8 cellular contexts compared by ENCODE assay signal in genomic region chr1:181135462-181135781, GRCh38. TPM values are rescaled to one million over a fixed set of nuclear protein-coding genes. Genes with fewer than 3 reads are reported as not detected.
DNase-seq lines count a peak whose midpoint lies in the region; ATAC-seq lines count a peak whose summit lies in the region.

No MANE protein-coding gene starts in this region.

- H2BK120ac ChIP-seq in neuronal stem cell (ENCODE audit: low read depth, low read length), result no peak overlapping the region

- H2BK5ac ChIP-seq in neuronal stem cell (ENCODE audit: low read length), result peak overlapping the region; percentile 97

- H3K14ac ChIP-seq in neuronal stem cell (ENCODE audit: low read length), result no peak overlapping the region

- no peak overlapping the region for H3K23ac ChIP-seq in neuronal stem cell (ENCODE audit: low read depth, low read length, poor library complexity)

- H3K27me3 ChIP-seq in neuronal stem cell (ENCODE audit: control insufficient read depth in 3 of 3, insufficient read depth in 3 of 3, low read depth in 1 of 3, low read length in 3 of 3), result peaks cover 0 to 3% (median 0%) of the 10 kb centered on the region in 3 experiments

- H3K4ac ChIP-seq in neuronal stem cell (ENCODE audit: low read length), result no peak overlapping the region

- H4K8ac ChIP-seq in neuronal stem cell (ENCODE audit: low read depth, low read length), result no peak overlapping the region

- no peaks in the 10 kb centered on the region for H3K79me1 ChIP-seq in neuronal stem cell (ENCODE audit: low read depth, low read length)

- H3K4me2 ChIP-seq in neuronal stem cell (ENCODE audit: insufficient read depth, low read length, poor library complexity, severe bottlenecking), result no peak overlapping the region

- H3K4me1 ChIP-seq in neuronal stem cell (ENCODE audit: control insufficient read depth in 2 of 2, insufficient read depth in 1 of 2, low read depth in 1 of 2, low read length in 2 of 2), result peaks cover 22 to 27% of the 10 kb centered on the region in 2 donors

- no peak overlapping the region for H4K91ac ChIP-seq in neuronal stem cell (ENCODE audit: low read depth, low read length, poor library complexity)

- no peaks in the 10 kb centered on the region for H3K36me3 ChIP-seq in neuronal stem cell (replicated peaks in 1 of 2; ENCODE audit: control insufficient read depth in 2 of 2, insufficient read depth in 2 of 2, low read length in 2 of 2)

- no peak overlapping the region for H3K9ac ChIP-seq in neuronal stem cell (ENCODE audit: low read depth, low read length, poor library complexity)

- H2AFZ ChIP-seq in neuronal stem cell (ENCODE audit: low read length), result peak overlapping the region; percentile 46

- no peak overlapping the region for H2AK5ac ChIP-seq in neuronal stem cell (ENCODE audit: low read depth, low read length)

- DNase-seq in stimulated activated CD4-positive, alpha-beta T cell treated with anti-CD3 and anti-CD28 coated beads, Interleukin-1b, Interleukin-23, amount 100 ng/mL, for 48 hours, result peak; percentile 20
- no peak for DNase-seq in stimulated activated CD4-positive, alpha-beta T cell treated with anti-CD3 and anti-CD28 coated beads, Interleukin-2, amount 100 ng/mL, for 24 hours
- DNase-seq in RPMI7951 (ENCODE audit: low read depth) (peak; percentile 20), dermis blood vessel endothelial cell (peak; percentile 58), neuronal stem cell (ENCODE audit: low spot score) (no peak)

- WGBS in neuronal stem cell (ENCODE audit: extremely low coverage in 2 of 2, insufficient read length in 2 of 2, insufficient replicate concordance in 1 of 2), 2 donors, result no CpG with 5 or more reads among the region's 2 CpGs

- ATAC-seq in HG03354 (IDR thresholded peaks at IDR 0.05; ENCODE audit: poor library complexity, severe bottlenecking, unreplicated experiment) (no peak), GM21360 (IDR thresholded peaks at IDR 0.05; ENCODE audit: unreplicated experiment) (no peak), GM21423 (IDR thresholded peaks at IDR 0.05; ENCODE audit: unreplicated experiment) (no peak)

- no peak overlapping the region for H2BK12ac ChIP-seq in neuronal stem cell (ENCODE audit: low read length)

- H2BK15ac ChIP-seq in neuronal stem cell (ENCODE audit: low read length), result no peak overlapping the region

- no peak overlapping the region for H3K4me3 ChIP-seq in neuronal stem cell (ENCODE audit: low read length in 2 of 2)

- no peak overlapping the region for H3K18ac ChIP-seq in neuronal stem cell (ENCODE audit: low read length)

- no peaks in the 10 kb centered on the region for H3K9me3 ChIP-seq in neuronal stem cell (replicated peaks in 1 of 2; ENCODE audit: control insufficient read depth in 2 of 2, insufficient read depth in 1 of 2, low read depth in 1 of 2, low read length in 2 of 2)

- no peak overlapping the region for H3K27ac ChIP-seq in neuronal stem cell (replicated peaks; ENCODE audit: low read length)

RNA-seq across cellular contexts. Expression of gene IER5, which starts 46.9 kb away (rescaled TPM):
- total RNA-seq in RPMI7951 (2014; rRNA removed; shearing (Covaris generic)), result 7.6 and 10.7 TPM in 2 replicates
- total RNA-seq in dermis blood vessel endothelial cell, result 26.6 and 29.1 TPM in 2 replicates
- polyA plus RNA-seq in neuronal stem cell (2013, experiment 1 of 2), result 11.5 TPM
- 11.4 TPM for polyA plus RNA-seq in neuronal stem cell (2013, experiment 2 of 2)

Comparison
In these comparisons a context has a peak if more than half of its experiments do, and no peak if none do; other contexts are left out.
1. DNase-seq: peak in stimulated activated CD4-positive, alpha-beta T cell treated with anti-CD3 and anti-CD28 coated beads, Interleukin-1b, Interleukin-23, amount 100 ng/mL, for 48 hours (single experiment), RPMI7951 (single experiment) and dermis blood vessel endothelial cell (single experiment); none in stimulated activated CD4-positive, alpha-beta T cell treated with anti-CD3 and anti-CD28 coated beads, Interleukin-2, amount 100 ng/mL, for 24 hours (0 of 2) and neuronal stem cell (single experiment).